In genomic region chr1:39272027-39272790, GRCh38 we compare ENCODE assay signal across 8 cellular contexts.
DNase-seq lines count a peak whose midpoint lies in the region; ATAC-seq and TF ChIP-seq lines count a peak whose summit lies in the region.

No MANE protein-coding gene starts in this region.

- ATAC-seq in GM21423 (IDR thresholded peaks at IDR 0.05; ENCODE audit: unreplicated experiment) (peak; percentile 53), natural killer cell (peak; percentile 41 to 58 (median 51))
- peak; percentile 28 for ATAC-seq in central memory CD8-positive, alpha-beta T cell (replicated peaks; ENCODE audit: extremely low read depth, poor library complexity, severe bottlenecking)

- no peak overlapping the region for H3K4me3 Mint-ChIP-seq in central memory CD8-positive, alpha-beta T cell
- peak overlapping the region; percentile 21 for H3K4me3 Mint-ChIP-seq in natural killer cell

- in situ Hi-C loops in G401 (cut with HindIII; ENCODE audit: low sequenced_read_pairs): no loop called here

- intact Hi-C loops in natural killer cell (cut with micrococcal nuclease): no loop called here

- peaks cover 75% of the 10 kb centered on the region for H3K4me1 Mint-ChIP-seq in central memory CD8-positive, alpha-beta T cell
- peaks cover 65 to 81% of the 10 kb centered on the region in 2 donors for H3K4me1 Mint-ChIP-seq in natural killer cell

- DNase-seq in G401 (ENCODE audit: low spot score) (peak; percentile 77), NCI-H2107 treated with DMSO at 0.1 percent for 48 hours (lab: John Stamatoyannopoulos, UW; ENCODE audit: unreplicated experiment) (peak; percentile 100), natural killer cell (no peak), NCI-H128 (lab: John Stamatoyannopoulos, UW; ENCODE audit: unreplicated experiment) (no peak)
- DNase-seq in central memory CD8-positive, alpha-beta T cell (ENCODE audit: low spot score in 2 of 2): no peak
- DNase-seq in NK-92 treated with Interleukin-12 subunit alpha and Interleukin-12 subunit beta, amount 100 ng/mL, for 24 hours (lab: John Stamatoyannopoulos, UW): no peak
- DNase-seq in activated effector memory CD4-positive, alpha-beta T cell treated with Interleukin-2 at 50 U/mL for 16 hours: no peak

- H3K9me3 Mint-ChIP-seq in central memory CD8-positive, alpha-beta T cell: no peaks in the 10 kb centered on the region
- H3K9me3 Mint-ChIP-seq in natural killer cell: no peaks in the 10 kb centered on the region

- no peak for TF ChIP-seq CTCF in natural killer cell (IDR thresholded peaks at IDR 0.05)

- H3K27ac Mint-ChIP-seq in central memory CD8-positive, alpha-beta T cell (ENCODE audit: low read depth): peak overlapping the region; percentile 80
- peak overlapping the region; percentile 87 to 90 for H3K27ac Mint-ChIP-seq in natural killer cell

- H3K27me3 Mint-ChIP-seq in central memory CD8-positive, alpha-beta T cell: no peaks in the 10 kb centered on the region
- H3K27me3 Mint-ChIP-seq in natural killer cell (ENCODE audit: low read depth in 2 of 2): no peaks in the 10 kb centered on the region

- H3K36me3 Mint-ChIP-seq in central memory CD8-positive, alpha-beta T cell (ENCODE audit: insufficient read depth): peaks cover 18% of the 10 kb centered on the region
- no peaks in the 10 kb centered on the region for H3K36me3 Mint-ChIP-seq in natural killer cell

Comparison
In these comparisons a context has a peak if more than half of its experiments do, and no peak if none do; other contexts are left out.
1. DNase-seq: peak in G401 (single experiment) and NCI-H2107 treated with DMSO at 0.1 percent for 48 hours (single experiment); none in central memory CD8-positive, alpha-beta T cell (0 of 2), natural killer cell (single experiment), NK-92 treated with Interleukin-12 subunit alpha and Interleukin-12 subunit beta, amount 100 ng/mL, for 24 hours (single experiment), activated effector memory CD4-positive, alpha-beta T cell treated with Interleukin-2 at 50 U/mL for 16 hours (single experiment) and NCI-H128 (single experiment).
2. Peak in every context shown above with its lines, with median percentiles within 50 percentile points of each other: ATAC-seq.